ENCODE assay signal across 7 cellular contexts in the genomic region with DNA sequence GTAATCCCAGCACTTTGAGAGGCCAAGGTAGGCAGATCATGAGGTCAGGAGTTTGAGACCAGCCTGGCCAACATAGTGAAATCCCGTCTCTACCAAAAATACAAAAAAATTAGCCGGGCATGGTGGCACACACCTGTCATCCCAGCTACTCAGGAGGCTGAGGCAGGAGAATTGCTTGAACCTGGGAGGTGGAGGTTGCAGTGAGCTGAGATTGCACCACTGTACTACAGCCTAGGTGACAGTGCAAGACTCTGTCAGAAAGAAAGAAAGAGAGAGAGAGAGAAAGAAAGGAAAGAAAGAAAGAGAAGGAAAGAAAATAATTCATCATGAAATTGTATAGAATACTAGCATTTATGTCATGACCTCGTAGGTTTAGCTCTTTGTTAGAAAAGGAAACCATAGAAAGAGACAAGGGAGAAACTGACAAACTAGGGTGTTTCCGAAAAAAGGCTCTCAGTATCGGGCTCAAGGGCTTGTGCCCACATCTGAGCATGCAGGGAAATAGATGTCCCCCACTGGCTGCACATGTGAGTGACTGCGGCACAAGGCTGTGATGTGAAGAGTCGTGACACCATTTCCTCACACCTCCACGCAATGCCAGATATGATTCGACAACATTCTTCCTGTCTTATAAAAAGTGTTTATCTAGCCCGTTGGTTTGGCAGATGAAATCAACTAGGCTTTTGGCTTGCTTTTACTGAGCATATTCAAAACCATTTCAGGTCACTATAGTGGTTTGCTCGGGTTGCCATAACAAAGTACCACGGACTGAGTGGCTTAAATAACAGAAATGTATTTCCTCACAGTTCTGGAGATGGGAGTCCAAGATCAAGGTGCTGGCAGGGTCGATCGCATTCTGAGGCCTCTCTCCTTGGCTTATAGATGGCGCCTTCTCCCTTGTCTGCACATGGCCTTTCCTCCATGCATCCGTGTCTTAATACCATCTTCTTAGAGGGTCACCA. TPM values are rescaled to one million over a fixed set of nuclear protein-coding genes. Genes with fewer than 3 reads are reported as not detected.
A peak's percentile ranks its signal among the peaks of the same experiment; 100 is the strongest.
DNase-seq lines count a peak whose midpoint lies in the region; ATAC-seq and TF ChIP-seq lines count a peak whose summit lies in the region.

No MANE protein-coding gene starts in this region.

- H3K27ac ChIP-seq in right lobe of liver = peak overlapping the region; percentile 48 to 94 (median 77)

- no peak for TF ChIP-seq CTCF in right lobe of liver (IDR thresholded peaks at IDR 0.05)

- peaks cover 67% of the 10 kb centered on the region for H3K4me1 Mint-ChIP-seq in stimulated activated memory B cell treated with anti-CD40 and anti-IgM and Interleukin-4, amounts not matched to agents 10 μg/mL and 1 μg/mL and 100 μg/mL, for 72 hours

- H3K4me3 Mint-ChIP-seq in stimulated activated memory B cell treated with anti-CD40 and anti-IgM and Interleukin-4, amounts not matched to agents 10 μg/mL and 1 μg/mL and 100 μg/mL, for 72 hours = peak overlapping the region; percentile 83

- intact Hi-C loops in right lobe of liver (cut with DNase I) = loop anchor here in 1 of 2 donors (10.0 kb wide), 1 partner anchor 85 kb away; no protein-coding TSS in a partner anchor

- peak; percentile 67 for DNase-seq in NCI-H460 (ENCODE audit: extremely low read depth, low read depth)
- DNase-seq in activated T-helper 9 cell treated with anti-CD3 and anti-CD28 coated beads, Interleukin-2, amount 50 U/mL, for 16 hours (ENCODE audit: low read depth) = peak; percentile 73
- DNase-seq in right lobe of liver = no peak
- DNase-seq in iPS-NIHi7 (ENCODE audit: extremely low spot score) = no peak

- no peaks in the 10 kb centered on the region for H3K27me3 ChIP-seq in right lobe of liver

- H3K9me3 Mint-ChIP-seq in stimulated activated memory B cell treated with anti-CD40 and anti-IgM and Interleukin-4, amounts not matched to agents 10 μg/mL and 1 μg/mL and 100 μg/mL, for 72 hours = no peaks in the 10 kb centered on the region

- ATAC-seq in GM19468 (IDR thresholded peaks at IDR 0.05; ENCODE audit: extremely low read depth, unreplicated experiment) = peak; percentile 40
- peak; percentile 38 to 57 (median 44) for ATAC-seq in right lobe of liver
- ATAC-seq in stimulated activated memory B cell treated with anti-CD40 and anti-IgM and Interleukin-4, amounts not matched to agents 10 μg/mL and 1 μg/mL and 100 μg/mL, for 72 hours = peak; percentile 58
- ATAC-seq in GM19328 (IDR thresholded peaks at IDR 0.05; ENCODE audit: unreplicated experiment) = no peak

- 39% methylated on average over 12 of the region's 16 CpGs for WGBS in right lobe of liver (ENCODE audit: insufficient coverage, low coverage, low lambda C conversion rate, missing lambda C conversion rate)

- peak overlapping the region; percentile 98 for H3K27ac Mint-ChIP-seq in stimulated activated memory B cell treated with anti-CD40 and anti-IgM and Interleukin-4, amounts not matched to agents 10 μg/mL and 1 μg/mL and 100 μg/mL, for 72 hours

- TF ChIP-seq POLR2A in right lobe of liver (IDR thresholded peaks at IDR 0.05) = peak; percentile 58

- peak overlapping the region; percentile 4 to 46 (median 10) for H3K4me3 ChIP-seq in right lobe of liver

- no peaks in the 10 kb centered on the region for H3K27me3 Mint-ChIP-seq in stimulated activated memory B cell treated with anti-CD40 and anti-IgM and Interleukin-4, amounts not matched to agents 10 μg/mL and 1 μg/mL and 100 μg/mL, for 72 hours

- no peaks in the 10 kb centered on the region for H3K4me1 ChIP-seq in right lobe of liver

- H3K36me3 ChIP-seq in right lobe of liver = no peaks in the 10 kb centered on the region

- peaks cover 29% of the 10 kb centered on the region for H3K36me3 Mint-ChIP-seq in stimulated activated memory B cell treated with anti-CD40 and anti-IgM and Interleukin-4, amounts not matched to agents 10 μg/mL and 1 μg/mL and 100 μg/mL, for 72 hours

- no peaks in the 10 kb centered on the region for H3K9me3 ChIP-seq in right lobe of liver

RNA-seq across cellular contexts. Expression of a gene that starts 2.0 kb away (rescaled TPM):
- total RNA-seq in NCI-H460 (2014; rRNA removed; shearing (Covaris generic)) = 2,302 and 2,452 TPM in 2 replicates
- polyA plus RNA-seq in NCI-H460 (2014; cell fraction: nucleus; rRNA removed) = 977 and 1,067 TPM in 2 replicates
- 10 to 100 TPM; 20.0 to 95.1 (median 31.9) TPM for total RNA-seq in right lobe of liver

RNA-seq across cellular contexts. Expression of a gene that starts 34.1 kb away (rescaled TPM):
- 54.2 and 69.1 TPM in 2 replicates for total RNA-seq in NCI-H460 (2014; rRNA removed; shearing (Covaris generic))
- 15.8 and 35.5 TPM in 2 replicates for polyA plus RNA-seq in NCI-H460 (2014; cell fraction: nucleus; rRNA removed)
- total RNA-seq in right lobe of liver = 10 to 100 TPM; 13.3 to 24.7 (median 19.3) TPM

Comparison
In these comparisons a context has a peak if more than half of its experiments do, and no peak if none do; other contexts are left out.
1. DNase-seq: peak in NCI-H460 (single experiment) and activated T-helper 9 cell treated with anti-CD3 and anti-CD28 coated beads, Interleukin-2, amount 50 U/mL, for 16 hours (single experiment); none in right lobe of liver (0 of 3) and iPS-NIHi7 (single experiment).
2. RNA of a gene that starts 2.0 kb away (total RNA-seq): 2,302 to 2,452 TPM in NCI-H460; 20.0 to 95.1 TPM in right lobe of liver; every median in the first group is over 10 times any median in the second.